Comparison of ENCODE assay signal across 15 cellular contexts in genomic region chrX:22952011-22952410, GRCh38. TPM values are rescaled to one million over a fixed set of nuclear protein-coding genes. Genes with fewer than 3 reads are reported as not detected.
A peak's percentile ranks its signal among the peaks of the same experiment; 100 is the strongest.
DNase-seq lines count a peak whose midpoint lies in the region; ATAC-seq, FAIRE-seq and TF ChIP-seq lines count a peak whose summit lies in the region.
"Had no signal": no experiment of that assay in that cellular context is flagged by ENCODE, and none has a peak within 500 bp of the region (broad histone marks: within the 10 kb centered on the region; RNA-seq: fewer than 3 reads in every experiment).

No MANE protein-coding gene starts in this region.

- H3K27me3 ChIP-seq in adipocyte (replicated peaks; ENCODE audit: control insufficient read depth, insufficient read depth, low read length) (no peaks in the 10 kb centered on the region), esophagus muscularis mucosa (peaks cover 0 to 2% (median 0%) of the 10 kb centered on the region in 4 donors)

- H3K4me2 ChIP-seq in A549, result peak overlapping the region; percentile 34; the same call in 2 of the 3 replicates

- no peaks in the 10 kb centered on the region for H3K36me3 ChIP-seq in adipocyte (ENCODE audit: control insufficient read depth, insufficient read depth, low read length, severe bottlenecking)
- H3K36me3 ChIP-seq in esophagus muscularis mucosa, result no peaks in the 10 kb centered on the region

- DNase-seq in A549 (ENCODE audit: low read depth in 1 of 2, low spot score in 1 of 2) (peak in 1 of 2 experiments; percentile 13), Kasumi-1 (lab: John Stamatoyannopoulos, UW) (peak; percentile 25), adipocyte (ENCODE audit: low read depth) (peak; percentile 32), hepatic stellate cell (ENCODE audit: low spot score) (peak; percentile 4), cortex of kidney (lab: John Stamatoyannopoulos, UW) (no peak), esophagus muscularis mucosa (ENCODE audit: extremely low spot score) (no peak)
- DNase-seq: activated naive CD8-positive, alpha-beta T cell treated with anti-CD3 and anti-CD28 coated beads, Interleukin-2, amount 10 ng/mL, durations not matched to agents 7 days and 5 days; GDM1; NCI-H524; nucleus accumbens; stimulated activated naive CD8-positive, alpha-beta T cell treated with anti-CD3 and anti-CD28 coated beads, Interleukin-15, amount 100 ng/mL, for 72 hours had no signal

- no peak overlapping the region for H3K9ac ChIP-seq in adipocyte (ENCODE audit: low read length)

- H3K9me3 ChIP-seq in A549 (no peaks in the 10 kb centered on the region), adipocyte (ENCODE audit: control insufficient read depth, low read length) (no peaks in the 10 kb centered on the region), esophagus muscularis mucosa (no peaks in the 10 kb centered on the region)

- no peak overlapping the region for H3K4me3 ChIP-seq in A549
- H3K4me3 ChIP-seq in adipocyte (ENCODE audit: low read length), result no peak overlapping the region
- H3K4me3 ChIP-seq in esophagus muscularis mucosa, result no peak overlapping the region

- 18% methylated on average over 6 of the region's 6 CpGs for WGBS in A549 (ENCODE audit: missing lambda C conversion rate)
- WGBS in esophagus muscularis mucosa, result 46% methylated on average over 6 of the region's 6 CpGs

- peak; percentile 46 for FAIRE-seq in A549 (lab: Jason Lieb, UNC)

- POLR2A ChIA-PET in A549 (lab: Yijun Ruan, JAX), result interaction anchor here (0.7 kb wide), 1 partner anchor 42 kb away, joined by 3 read pairs; no protein-coding TSS in a partner anchor

- TF ChIP-seq EP300 in A549 (IDR thresholded peaks at IDR 0.05) (no peak), esophagus muscularis mucosa (IDR thresholded peaks at IDR 0.05) (no peak)

- TF ChIP-seq RAD21 in A549 (conservative IDR thresholded peaks at IDR 0.05 in 1 of 2, IDR thresholded peaks at IDR 0.05 in 1 of 2), result no peak

- TF ChIP-seq POLR2A in A549 (IDR thresholded peaks at IDR 0.05; ENCODE audit: low read length), result no peak
- TF ChIP-seq POLR2A in esophagus muscularis mucosa (IDR thresholded peaks at IDR 0.05; ENCODE audit: low read depth), result no peak

- CTCF ChIA-PET in A549 (lab: Yijun Ruan, JAX), result no interaction called here

- intact Hi-C loops in esophagus muscularis mucosa (cut with DNase I), result no loop called here

- no peak for TF ChIP-seq CTCF in A549 (IDR thresholded peaks at IDR 0.05)
- no peak for TF ChIP-seq CTCF in esophagus muscularis mucosa (IDR thresholded peaks at IDR 0.05)

- H3K27ac ChIP-seq in A549 (no peak overlapping the region), esophagus muscularis mucosa (replicated peaks in 1 of 4) (no peak overlapping the region)

- ATAC-seq in A549 (peak; percentile 66; a peak in 5 of 6 replicates), HG02571 (IDR thresholded peaks at IDR 0.05; ENCODE audit: unreplicated experiment) (no peak), HG03571 (IDR thresholded peaks at IDR 0.05; ENCODE audit: unreplicated experiment) (no peak)
- ATAC-seq: left lobe of liver; stimulated activated naive CD8-positive, alpha-beta T cell treated with anti-CD3 and anti-CD28 coated beads, Interleukin-15, amount 100 ng/mL, for 72 hours had no signal

- H3K4me1 ChIP-seq in A549 (0 out of 3 replicates have a peak, but pooled peaks cover 3% of the 10 kb centered on the region), adipocyte (ENCODE audit: control insufficient read depth, insufficient read depth, low read length) (peaks cover 6% of the 10 kb centered on the region), esophagus muscularis mucosa (peaks cover 0 to 4% (median 0%) of the 10 kb centered on the region in 4 donors)

TF ChIP-seq in A549, 52 proteins besides CTCF, POLR2A, EP300 and RAD21:
- TF ChIP-seq HDAC2 (IDR thresholded peaks at IDR 0.05) (no peak), FOXS1 (CRISPR knock-in tag; IDR thresholded peaks at IDR 0.05) (no peak), FOSL2 (IDR thresholded peaks at IDR 0.05) (no peak), FOSL2 (CRISPR knock-in tag; IDR thresholded peaks at IDR 0.05) (peak; percentile 65)

RNA-seq across cellular contexts. Expression of gene DDX53, which starts 47.7 kb away (rescaled TPM):
- polyA plus RNA-seq in A549 (2011; rRNA removed) (not detected in 2 replicates), A549 (2017; fragmentation: RNase III; extraction: RNeasy Plus Mini Kit Qiagen cat#74134 plus additional on column Dnase treatment) (not detected in 3 replicates)
- polyA plus RNA-seq in A549 (2012; cell fraction: cytosol; rRNA removed), result not detected in 2 replicates
- polyA plus RNA-seq in A549 (2012; cell fraction: nucleus; rRNA removed), result not detected in 2 replicates
- not detected in 2 replicates for polyA minus RNA-seq in A549 (2011; rRNA and poly(A)+ RNA removed)
- total RNA-seq in esophagus muscularis mucosa, result not detected
- total RNA-seq: activated naive CD8-positive, alpha-beta T cell treated with anti-CD3 and anti-CD28 coated beads, Interleukin-2, amount 10 ng/mL, durations not matched to agents 7 days and 5 days; left lobe of liver; T-helper 1 cell treated with Interleukin-12 subunit alpha and Interleukin-12 subunit beta and Interleukin-4 antibody, amounts not matched to agents 30 ng/mL and 1 ng/mL, for 36 hours had no signal

Comparison
In these comparisons a context has a peak if more than half of its experiments do, and no peak if none do; other contexts are left out.
1. ATAC-seq: peak in A549 (2 of 2); none in HG02571 (single experiment) and HG03571 (single experiment).
2. DNase-seq: peak in Kasumi-1 (2 of 2), adipocyte (single experiment) and hepatic stellate cell (single experiment); none in cortex of kidney (single experiment) and esophagus muscularis mucosa (single experiment).